ENCODE assay signal across 23 cellular contexts in the genomic region with DNA sequence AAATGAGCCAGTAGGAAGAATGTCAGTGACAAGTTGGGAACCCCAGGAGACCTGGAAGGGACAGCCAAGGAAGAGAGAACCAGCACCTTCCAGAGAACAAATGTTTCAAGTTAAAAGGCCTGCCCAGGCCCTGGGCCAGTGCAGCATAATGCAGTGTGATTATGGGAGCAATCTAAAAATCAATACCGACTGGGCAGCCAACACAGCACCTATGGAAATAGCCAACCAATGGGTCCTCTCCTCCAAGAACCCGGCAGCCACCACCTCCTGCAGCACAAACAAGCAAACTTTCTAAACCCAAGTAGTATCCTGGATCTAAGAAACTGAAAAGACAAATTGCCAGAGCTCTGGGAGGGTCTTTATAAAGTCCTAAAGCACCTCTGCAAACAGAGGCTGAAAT.
DNase-seq lines count a peak whose midpoint lies in the region; FAIRE-seq and TF ChIP-seq lines count a peak whose summit lies in the region.
"Had no signal": no experiment of that assay in that cellular context is flagged by ENCODE, and none has a peak within 500 bp of the region (broad histone marks: within the 10 kb centered on the region; RNA-seq: fewer than 3 reads in every experiment).

No MANE protein-coding gene starts in this region.

- H3K36me3 Mint-ChIP-seq in Calu3 (ENCODE audit: insufficient read depth, unreplicated experiment) (no peaks in the 10 kb centered on the region), progenitor cell of endocrine pancreas (ENCODE audit: insufficient read depth) (no peaks in the 10 kb centered on the region)
- H3K36me3 Mint-ChIP-seq: CD4-positive, alpha-beta memory T cell; IgD-negative memory B cell had no signal

- H3K27ac Mint-ChIP-seq in Calu3 (ENCODE audit: unreplicated experiment) (no peak overlapping the region), progenitor cell of endocrine pancreas (peak overlapping the region; percentile 89)
- H3K27ac Mint-ChIP-seq: CD4-positive, alpha-beta memory T cell; IgD-negative memory B cell had no signal

- H3K9me3 Mint-ChIP-seq in Calu3 (ENCODE audit: low read depth, unreplicated experiment) (no peaks in the 10 kb centered on the region), progenitor cell of endocrine pancreas (ENCODE audit: low read depth) (no peaks in the 10 kb centered on the region)
- H3K9me3 Mint-ChIP-seq: CD4-positive, alpha-beta memory T cell; H9; IgD-negative memory B cell had no signal

- intact Hi-C loops in Calu3 (cut with micrococcal nuclease; ENCODE audit: unreplicated experiment) = no loop called here

- H3K4me1 Mint-ChIP-seq in Calu3 (ENCODE audit: low read depth, unreplicated experiment) (peaks cover 75% of the 10 kb centered on the region), progenitor cell of endocrine pancreas (ENCODE audit: low read depth) (peaks cover 84% of the 10 kb centered on the region)

- DNase-seq in Calu3 = peak; percentile 24
- peak; percentile 64 for DNase-seq in NCI-H146 (lab: John Stamatoyannopoulos, UW)
- no peak for DNase-seq in progenitor cell of endocrine pancreas (ENCODE audit: low spot score, unreplicated experiment)
- no peak for DNase-seq in activated CD4-positive, CD25-positive, alpha-beta regulatory T cell (lab: John Stamatoyannopoulos, UW)
- DNase-seq in stimulated activated CD4-positive, alpha-beta T cell treated with anti-CD3 and anti-CD28 coated beads, Interleukin-2, amount 100 ng/mL, for 24 hours = no peak
- no peak for DNase-seq in frontal cortex (ENCODE audit: low spot score in 2 of 2)
- DNase-seq in GM12892 (ENCODE audit: insufficient read length) = no peak
- DNase-seq: CD4-positive, alpha-beta memory T cell; DMS79; H9; Karpas-422; NCI-H1436 treated with DMSO at 0.1 percent for 48 hours; NCI-H2081; NCI-H2171 treated with DMSO at 0.1 percent for 48 hours; NCI-H748 treated with DMSO at 0.1 percent for 48 hours; PC-3; SJCRH30 had no signal

- no peak for TF ChIP-seq POLR2A in GM12892 (IDR thresholded peaks at IDR 0.05; ENCODE audit: low read depth, low read length)

- H3K27me3 Mint-ChIP-seq in Calu3 (ENCODE audit: unreplicated experiment) (no peaks in the 10 kb centered on the region), progenitor cell of endocrine pancreas (no peaks in the 10 kb centered on the region)
- H3K27me3 Mint-ChIP-seq: CD4-positive, alpha-beta memory T cell; IgD-negative memory B cell had no signal

- H3K27me3 ChIP-seq in layer of hippocampus (ENCODE audit: control insufficient read depth, insufficient read depth, low read length) = no peaks in the 10 kb centered on the region
- H3K27me3 ChIP-seq: BLaER1, SJCRH30 had no signal

- no peak for TF ChIP-seq CTCF in Calu3 (IDR thresholded peaks at IDR 0.05; ENCODE audit: unreplicated experiment)
- no peak for TF ChIP-seq CTCF in progenitor cell of endocrine pancreas (IDR thresholded peaks at IDR 0.05; ENCODE audit: unreplicated experiment)

- peak overlapping the region; percentile 85 for H3K27ac ChIP-seq in layer of hippocampus (ENCODE audit: low read depth, low read length)
- H3K27ac ChIP-seq: A549, BLaER1, RWPE1, SJCRH30 had no signal

- FAIRE-seq in frontal cortex (lab: Jason Lieb, UNC) = no peak
- no peak for FAIRE-seq in GM12892 (lab: Jason Lieb, UNC)
- FAIRE-seq: A549, HTR-8/SVneo had no signal

- BruUV-seq in Calu3 (replicated peaks; lab: Mats Ljungman, UMichigan) = no TSS peak

- CTCF ChIA-PET in Calu3 (lab: Charles Lee) = interaction anchor here (1.5 kb wide), 1 partner anchor 145 kb away, joined by 6 read pairs; no protein-coding TSS in a partner anchor

- H3K4me3 Mint-ChIP-seq in Calu3 (ENCODE audit: low read depth, unreplicated experiment) (no peak overlapping the region), progenitor cell of endocrine pancreas (ENCODE audit: low read depth) (no peak overlapping the region)
- H3K4me3 Mint-ChIP-seq: CD4-positive, alpha-beta memory T cell; H9; IgD-negative memory B cell had no signal

Comparison
In these comparisons a context has a peak if more than half of its experiments do, and no peak if none do; other contexts are left out.
1. DNase-seq: peak in Calu3 (single experiment) and NCI-H146 (single experiment); none in progenitor cell of endocrine pancreas (single experiment), activated CD4-positive, CD25-positive, alpha-beta regulatory T cell (0 of 4), stimulated activated CD4-positive, alpha-beta T cell treated with anti-CD3 and anti-CD28 coated beads, Interleukin-2, amount 100 ng/mL, for 24 hours (0 of 2), frontal cortex (0 of 2) and GM12892 (single experiment).